In genomic region chr7:18491871-18492270, GRCh38 we compare ENCODE assay signal across 18 cellular contexts.
"Had no signal": no experiment of that assay in that cellular context is flagged by ENCODE, and none has a peak within 500 bp of the region (broad histone marks: within the 10 kb centered on the region; RNA-seq: fewer than 3 reads in every experiment).

No MANE protein-coding gene starts in this region.

- ATAC-seq: natural killer cell treated with Interleukin-12 subunit alpha and Interleukin-12 subunit beta and Interleukin-15 and Interleukin-18, amount 100 ng/mL, for 72 hours; right cardiac atrium had no signal

- H3K9me3 ChIP-seq: esophagus squamous epithelium, prostate gland, transverse colon, vagina had no signal

- H3K27ac Mint-ChIP-seq: natural killer cell treated with Interleukin-12 subunit alpha and Interleukin-12 subunit beta and Interleukin-15 and Interleukin-18, amount 100 ng/mL, for 72 hours had no signal

- H3K27ac ChIP-seq: esophagus squamous epithelium, prostate gland, transverse colon, vagina had no signal

- H3K4me1 ChIP-seq: prostate gland, vagina had no signal

- H3K4me3 Mint-ChIP-seq: natural killer cell treated with Interleukin-12 subunit alpha and Interleukin-12 subunit beta and Interleukin-15 and Interleukin-18, amount 100 ng/mL, for 72 hours had no signal

- H3K36me3 Mint-ChIP-seq: natural killer cell treated with Interleukin-12 subunit alpha and Interleukin-12 subunit beta and Interleukin-15 and Interleukin-18, amount 100 ng/mL, for 72 hours had no signal

- H3K27me3 Mint-ChIP-seq: natural killer cell treated with Interleukin-12 subunit alpha and Interleukin-12 subunit beta and Interleukin-15 and Interleukin-18, amount 100 ng/mL, for 72 hours had no signal

- H3K4me3 ChIP-seq: esophagus squamous epithelium, prostate gland, transverse colon, vagina had no signal

- FAIRE-seq: endothelial cell of umbilical vein, small intestine had no signal

- DNase-seq: activated CD4-positive, CD25-positive, alpha-beta regulatory T cell treated with anti-CD3 and anti-CD28 coated beads, Interleukin-2, amount 50 U/mL, for 72 hours; activated naive CD4-positive, alpha-beta T cell; aorta; effector CD8-positive, alpha-beta T cell; esophagus squamous epithelium; foreskin fibroblast; hypothalamus; mesendoderm; occipital lobe; right cardiac atrium; small intestine; stimulated activated CD4-positive, alpha-beta T cell treated with anti-CD3 and anti-CD28 coated beads, Interleukin-4, amount 100 ng/mL, for 24 hours; stimulated activated naive CD4-positive, alpha-beta T cell; transverse colon had no signal

- H3K9me3 Mint-ChIP-seq: natural killer cell treated with Interleukin-12 subunit alpha and Interleukin-12 subunit beta and Interleukin-15 and Interleukin-18, amount 100 ng/mL, for 72 hours had no signal

- H3K27me3 ChIP-seq: transverse colon, vagina had no signal

- H3K36me3 ChIP-seq: esophagus squamous epithelium, prostate gland, transverse colon, vagina had no signal
